Comparison of ENCODE assay signal across 26 cellular contexts in the genomic region with DNA sequence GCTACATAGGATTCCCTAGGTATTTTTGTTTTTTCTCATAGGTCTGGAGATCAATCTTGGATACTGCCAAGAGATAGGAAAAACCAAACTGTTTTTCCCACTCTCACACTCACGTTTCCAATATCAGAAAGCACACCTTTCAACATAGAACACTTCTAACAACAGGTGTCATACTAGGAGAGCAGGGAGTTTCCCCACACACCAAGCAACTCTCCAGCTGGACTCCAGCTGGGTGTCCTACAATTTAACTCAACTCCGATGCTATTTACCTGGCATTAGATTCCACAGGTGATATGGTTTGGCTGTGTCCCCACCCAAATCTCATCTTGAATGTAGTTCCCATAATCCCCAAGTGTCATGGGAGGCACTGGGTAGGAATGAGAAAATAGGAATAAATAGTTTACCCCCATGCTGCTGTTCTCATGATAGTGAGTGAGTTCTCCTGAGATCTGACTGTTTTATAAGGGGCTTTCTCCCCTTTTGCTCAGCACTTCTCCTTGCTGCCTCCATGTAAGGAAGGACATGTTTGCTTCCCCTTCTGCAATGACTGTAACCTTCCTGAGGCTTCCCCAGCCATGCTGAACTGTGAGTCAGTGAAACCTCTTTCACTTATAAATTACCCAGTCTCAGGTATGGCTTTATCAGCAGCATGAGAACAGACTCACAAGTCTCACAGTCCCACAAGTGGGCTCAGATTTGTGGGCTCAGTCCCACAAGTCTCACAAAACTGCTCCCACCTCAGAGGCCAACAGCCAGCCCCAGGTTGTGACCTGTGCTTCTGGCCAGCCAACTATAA.
"Had no signal": no experiment of that assay in that cellular context is flagged by ENCODE, and none has a peak within 500 bp of the region (broad histone marks: within the 10 kb centered on the region; RNA-seq: fewer than 3 reads in every experiment).

No MANE protein-coding gene starts in this region.

- H3K4me2 ChIP-seq: smooth muscle cell had no signal

- H3K27me3 ChIP-seq: esophagus squamous epithelium, right atrium auricular region, suprapubic skin, transverse colon, upper lobe of right lung, vagina had no signal

- H3K4me1 ChIP-seq: parathyroid adenoma, right atrium auricular region, transverse colon, vagina had no signal

- DNase-seq: dermis blood vessel endothelial cell; effector memory CD4-positive, alpha-beta T cell; erythroblast; esophagus squamous epithelium; foreskin melanocyte; head of caudate nucleus; natural killer cell; occipital lobe; stimulated activated CD4-positive, alpha-beta T cell treated with anti-CD3 and anti-CD28 coated beads, Interleukin-12 subunit alpha, Interleukin-12 subunit beta, amount 100 ng/mL, for 4 hours; stimulated activated CD4-positive, alpha-beta T cell treated with anti-CD3 and anti-CD28 coated beads, Interleukin-1b, Interleukin-23, amount 100 ng/mL, for 48 hours; stimulated activated CD4-positive, alpha-beta T cell treated with anti-CD3 and anti-CD28 coated beads, Interleukin-4, amount 100 ng/mL, for 1 hour; stimulated activated CD8-positive, alpha-beta memory T cell treated with anti-CD3 and anti-CD28 coated beads, Interleukin-4, amount 100 ng/mL, for 48 hours; stimulated activated naive CD4-positive, alpha-beta T cell; stimulated activated naive CD8-positive, alpha-beta T cell treated with anti-CD3 and anti-CD28 coated beads, Interleukin-15, amount 100 ng/mL, for 72 hours; transverse colon; upper lobe of right lung had no signal

- H2AFZ ChIP-seq: parathyroid adenoma had no signal

- H3K4me3 ChIP-seq: coronary artery, esophagus squamous epithelium, lung, right atrium auricular region, smooth muscle cell, suprapubic skin, transverse colon, upper lobe of right lung, vagina had no signal

- H3K36me3 ChIP-seq: esophagus squamous epithelium, right atrium auricular region, suprapubic skin, transverse colon, upper lobe of right lung, vagina had no signal

- H3K9me3 ChIP-seq: esophagus squamous epithelium, right atrium auricular region, suprapubic skin, transverse colon, upper lobe of right lung, vagina had no signal

- H3K79me2 ChIP-seq: parathyroid adenoma had no signal

- H3K9ac ChIP-seq: parathyroid adenoma had no signal

- ATAC-seq: left lobe of liver; natural killer cell; sciatic nerve; stimulated activated naive CD8-positive, alpha-beta T cell treated with anti-CD3 and anti-CD28 coated beads, Interleukin-15, amount 100 ng/mL, for 72 hours; upper lobe of right lung had no signal

- FAIRE-seq: keratinocyte had no signal

- H3K27ac ChIP-seq: coronary artery, esophagus squamous epithelium, parathyroid adenoma, right atrium auricular region, suprapubic skin, transverse colon, upper lobe of right lung, vagina had no signal
